Comparison of ENCODE assay signal across 25 cellular contexts in genomic region chr6:87936065-87936464, GRCh38.
"Had no signal": no experiment of that assay in that cellular context is flagged by ENCODE, and none has a peak within 500 bp of the region (broad histone marks: within the 10 kb centered on the region; RNA-seq: fewer than 3 reads in every experiment).

No MANE protein-coding gene starts in this region.

- H3K36me3 Mint-ChIP-seq: mesothelial cell of epicardium; naive B cell; natural killer cell treated with Interleukin-12 subunit alpha and Interleukin-12 subunit beta and Interleukin-15 and Interleukin-18, amount 100 ng/mL, for 72 hours had no signal

- H3K4me1 Mint-ChIP-seq: mesothelial cell of epicardium; stimulated activated naive CD8-positive, alpha-beta T cell treated with anti-CD3 and anti-CD28 coated beads, Interleukin-15, amount 100 ng/mL, for 72 hours had no signal

- H3K4me3 ChIP-seq: colonic mucosa, left lung, mucosa of descending colon, ovary, smooth muscle cell, suprapubic skin, transverse colon, upper lobe of right lung, uterus had no signal

- H3K27me3 Mint-ChIP-seq: dendritic cell treated with granulocyte-macrophage colony-stimulating factor and Interleukin-4, amounts not matched to agents 40 ng/mL and 50 ng/mL, for 4 days had no signal

- H3K9me3 Mint-ChIP-seq: dendritic cell treated with granulocyte-macrophage colony-stimulating factor and Interleukin-4, amounts not matched to agents 40 ng/mL and 50 ng/mL, for 4 days; effector memory CD8-positive, alpha-beta T cell; mesothelial cell of epicardium; naive B cell; natural killer cell treated with Interleukin-12 subunit alpha and Interleukin-12 subunit beta and Interleukin-15 and Interleukin-18, amount 100 ng/mL, for 72 hours; stimulated activated naive CD8-positive, alpha-beta T cell treated with anti-CD3 and anti-CD28 coated beads, Interleukin-15, amount 100 ng/mL, for 72 hours had no signal

- H3K4me1 ChIP-seq: colonic mucosa, left lung, suprapubic skin, transverse colon, upper lobe of right lung, uterus had no signal

- ATAC-seq: effector memory CD8-positive, alpha-beta T cell; left lung; mucosa of descending colon; natural killer cell treated with Interleukin-12 subunit alpha and Interleukin-12 subunit beta and Interleukin-15 and Interleukin-18, amount 100 ng/mL, for 72 hours; sciatic nerve; stimulated activated naive CD8-positive, alpha-beta T cell treated with anti-CD3 and anti-CD28 coated beads, Interleukin-15, amount 100 ng/mL, for 72 hours; upper lobe of right lung had no signal

- H3K9me3 ChIP-seq: colonic mucosa, left lung, mucosa of descending colon, ovary, suprapubic skin, transverse colon, upper lobe of right lung, uterus had no signal

- H3K4me3 Mint-ChIP-seq: dendritic cell treated with granulocyte-macrophage colony-stimulating factor and Interleukin-4, amounts not matched to agents 40 ng/mL and 50 ng/mL, for 4 days; effector memory CD8-positive, alpha-beta T cell; mesothelial cell of epicardium; naive B cell; natural killer cell treated with Interleukin-12 subunit alpha and Interleukin-12 subunit beta and Interleukin-15 and Interleukin-18, amount 100 ng/mL, for 72 hours; stimulated activated naive CD8-positive, alpha-beta T cell treated with anti-CD3 and anti-CD28 coated beads, Interleukin-15, amount 100 ng/mL, for 72 hours had no signal

- H3K4me2 ChIP-seq: smooth muscle cell had no signal

- H3K27ac Mint-ChIP-seq: dendritic cell treated with granulocyte-macrophage colony-stimulating factor and Interleukin-4, amounts not matched to agents 40 ng/mL and 50 ng/mL, for 4 days; effector memory CD8-positive, alpha-beta T cell; mesothelial cell of epicardium; natural killer cell treated with Interleukin-12 subunit alpha and Interleukin-12 subunit beta and Interleukin-15 and Interleukin-18, amount 100 ng/mL, for 72 hours had no signal

- H3K27me3 ChIP-seq: colonic mucosa, left lung, ovary, suprapubic skin, transverse colon, upper lobe of right lung, uterus had no signal

- DNase-seq: colonic mucosa; effector memory CD8-positive, alpha-beta T cell; erythroblast; hypothalamus; left lung; mesenchymal stem cell; mucosa of descending colon; naive B cell; occipital lobe; ovary; stimulated activated CD4-positive, alpha-beta T cell treated with anti-CD3 and anti-CD28 coated beads, Interleukin-12 subunit alpha, Interleukin-12 subunit beta, amount 100 ng/mL, for 4 hours; stimulated activated CD4-positive, alpha-beta T cell treated with anti-CD3 and anti-CD28 coated beads, Interleukin-1b, Interleukin-23, amount 100 ng/mL, for 48 hours; stimulated activated CD4-positive, alpha-beta T cell treated with anti-CD3 and anti-CD28 coated beads, Interleukin-4, amount 100 ng/mL, for 1 hour; stimulated activated CD8-positive, alpha-beta memory T cell treated with anti-CD3 and anti-CD28 coated beads, Interleukin-4, amount 100 ng/mL, for 48 hours; stimulated activated naive CD4-positive, alpha-beta T cell; stimulated activated naive CD8-positive, alpha-beta T cell treated with anti-CD3 and anti-CD28 coated beads, Interleukin-15, amount 100 ng/mL, for 72 hours; transverse colon; upper lobe of right lung; uterus had no signal

- H3K27ac ChIP-seq: colonic mucosa, left lung, ovary, suprapubic skin, transverse colon, upper lobe of right lung, uterus had no signal

- H3K36me3 ChIP-seq: colonic mucosa, left lung, ovary, suprapubic skin, transverse colon, upper lobe of right lung, uterus had no signal
